17 cellular contexts compared by ENCODE assay signal in the genomic region with DNA sequence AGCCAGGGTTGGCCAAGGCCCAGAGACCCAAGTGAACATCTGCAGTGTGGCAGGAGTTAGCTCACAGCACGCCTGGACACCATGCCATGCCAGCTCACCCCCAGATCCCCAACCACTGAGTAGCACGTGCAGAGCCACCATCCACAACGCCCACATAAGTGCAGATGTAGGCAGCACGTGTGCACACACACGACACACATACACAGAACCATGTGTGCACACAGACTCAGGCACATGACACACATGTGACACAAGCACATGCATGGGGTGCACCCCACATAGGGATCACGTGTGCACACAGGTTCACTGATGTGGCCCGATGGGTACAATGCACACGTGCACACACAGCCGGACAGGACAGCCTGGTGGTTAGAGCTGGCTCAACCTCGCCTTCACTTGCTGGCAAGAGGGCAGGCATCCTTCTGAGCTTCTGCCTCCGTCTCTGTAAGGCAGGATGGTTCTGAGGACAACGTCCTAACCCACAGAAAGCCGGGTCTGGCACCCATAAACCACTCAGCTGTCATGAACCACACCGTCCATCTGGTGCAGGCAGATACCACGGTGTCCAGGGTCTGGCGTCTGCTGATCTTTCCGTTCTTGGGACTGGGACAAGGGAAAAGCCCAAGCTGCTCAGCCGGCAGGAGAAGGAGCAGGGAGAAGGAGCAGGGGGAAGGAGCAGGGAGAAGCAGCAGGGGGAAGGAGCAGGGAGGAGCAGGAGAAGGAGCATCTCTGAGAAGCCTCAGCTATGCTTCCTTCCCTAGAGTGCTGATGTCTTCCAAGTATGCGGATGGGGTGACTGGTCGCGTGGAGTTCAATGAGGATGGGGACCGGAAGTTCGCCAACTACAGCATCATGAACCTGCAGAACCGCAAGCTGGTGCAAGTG. TPM values are rescaled to one million over a fixed set of nuclear protein-coding genes. Genes with fewer than 3 reads are reported as not detected.
DNase-seq lines count a peak whose midpoint lies in the region; ATAC-seq, FAIRE-seq and TF ChIP-seq lines count a peak whose summit lies in the region.
"Had no signal": no experiment of that assay in that cellular context is flagged by ENCODE, and none has a peak within 500 bp of the region (broad histone marks: within the 10 kb centered on the region; RNA-seq: fewer than 3 reads in every experiment).

No MANE protein-coding gene starts in this region.

- BruUV-seq in HepG2 (replicated peaks; lab: Mats Ljungman, UMichigan): no TSS peak

- TF ChIP-seq EP300 in HepG2 (IDR thresholded peaks at IDR 0.05; ENCODE audit: low read depth in 2 of 2, low read length in 2 of 2) (no peak), HepG2 (CRISPR knock-in tag; IDR thresholded peaks at IDR 0.05; ENCODE audit: borderline replicate concordance) (no peak)

- DNase-seq in HepG2 (ENCODE audit: low spot score) (no peak), right lobe of liver (no peak), cerebellar cortex (ENCODE audit: low spot score) (peak; percentile 92), foreskin keratinocyte (no peak)
- DNase-seq: amniotic stem cell, NCI-H1436 treated with DMSO at 0.1 percent for 48 hours had no signal

- FAIRE-seq in HepG2 (lab: Jason Lieb, UNC): no peak
- FAIRE-seq: colon, keratinocyte had no signal

- no peaks in the 10 kb centered on the region for H4K20me1 ChIP-seq in HepG2 (ENCODE audit: insufficient read depth, low read length)

- no peak for TF ChIP-seq CTCF in HepG2 (CRISPR knock-in tag; IDR thresholded peaks at IDR 0.05)
- TF ChIP-seq CTCF in right lobe of liver (IDR thresholded peaks at IDR 0.05): no peak
- no peak for TF ChIP-seq CTCF in foreskin keratinocyte (conservative IDR thresholded peaks at IDR 0.05)

- no peak overlapping the region for H3K9ac ChIP-seq in HepG2 (ENCODE audit: insufficient read depth, low read depth, low read length)

- WGBS in HepG2 (ENCODE audit: low lambda C conversion rate): 19% methylated on average over 15 of the region's 24 CpGs
- 26% methylated on average over 10 of the region's 24 CpGs for WGBS in right lobe of liver (ENCODE audit: insufficient coverage, low coverage, low lambda C conversion rate, missing lambda C conversion rate)

- TF ChIP-seq POLR2A in HepG2 (IDR thresholded peaks at IDR 0.05; ENCODE audit: insufficient read depth in 1 of 2, low read depth in 2 of 2, low read length in 2 of 2) (no peak), right lobe of liver (IDR thresholded peaks at IDR 0.05) (no peak)

- intact Hi-C loops in HepG2 (cut with micrococcal nuclease; ENCODE audit: unreplicated experiment) (no loop called here), right lobe of liver (cut with DNase I) (no loop called here)

- no peak overlapping the region for H3K4me2 ChIP-seq in HepG2 (ENCODE audit: low read depth, low read length)

- no peaks in the 10 kb centered on the region for H3K9me3 ChIP-seq in HepG2 (ENCODE audit: low read length)
- H3K9me3 ChIP-seq in right lobe of liver: no peaks in the 10 kb centered on the region

- CTCF ChIA-PET in HepG2 (lab: Yijun Ruan, JAX; ENCODE audit: low intra/inter-chr PET ratio, low total read pairs): no interaction called here

- H3K79me2 ChIP-seq in HepG2 (ENCODE audit: insufficient read depth, low read length): no peaks in the 10 kb centered on the region

- ATAC-seq in HepG2 (no peak), right lobe of liver (no peak), HG03469 (IDR thresholded peaks at IDR 0.05; ENCODE audit: unreplicated experiment) (no peak), foreskin keratinocyte (no peak), GM19463 (IDR thresholded peaks at IDR 0.05; ENCODE audit: unreplicated experiment) (no peak)

- POLR2A ChIA-PET in HepG2 (lab: Yijun Ruan, JAX): no interaction called here

- H3K4me3 ChIP-seq in HepG2 (replicated peaks in 1 of 3; ENCODE audit: insufficient read depth in 1 of 3, low read depth in 2 of 3, low read length in 3 of 3): no peak overlapping the region
- no peak overlapping the region for H3K4me3 ChIP-seq in right lobe of liver
- H3K4me3 ChIP-seq: SK-N-MC had no signal

- H3K4me1 ChIP-seq in HepG2 (ENCODE audit: insufficient read depth, low read length) (no peaks in the 10 kb centered on the region), right lobe of liver (peaks cover 0 to 4% (median 0%) of the 10 kb centered on the region in 4 donors), foreskin keratinocyte (no peaks in the 10 kb centered on the region)

- TF ChIP-seq RAD21 in HepG2 (CRISPR knock-in tag; IDR thresholded peaks at IDR 0.05): no peak

- no peaks in the 10 kb centered on the region for H3K36me3 ChIP-seq in HepG2 (replicated peaks in 1 of 2; ENCODE audit: control insufficient read depth in 1 of 2, insufficient read depth in 2 of 2, low read length in 2 of 2)
- H3K36me3 ChIP-seq in right lobe of liver: no peaks in the 10 kb centered on the region

- H3K27ac ChIP-seq in HepG2 (ENCODE audit: extremely low read length, insufficient read depth, low read length): no peak overlapping the region
- H3K27ac ChIP-seq in right lobe of liver: no peak overlapping the region
- H3K27ac ChIP-seq in foreskin keratinocyte: no peak overlapping the region
- H3K27ac ChIP-seq: SK-N-MC had no signal

- in situ Hi-C loops in HepG2 (cut with HindIII; ENCODE audit: extremely low pct_ligation_motif_present, low pct_unique_long_range_greater_than_20kb): no loop called here

- H2AFZ ChIP-seq in HepG2 (ENCODE audit: low read length): no peak overlapping the region

- H3K27me3 ChIP-seq in HepG2 (ENCODE audit: control insufficient read depth in 1 of 2, insufficient read depth in 2 of 2, low read length in 2 of 2) (peaks cover 13 to 60% of the 10 kb centered on the region in 2 experiments; a peak in 4 of 5 replicates), right lobe of liver (peaks cover 6 to 21% of the 10 kb centered on the region in 2 donors), foreskin keratinocyte (peaks cover 72% of the 10 kb centered on the region)

RNA-seq across cellular contexts. Expression of a gene that starts 12.0 kb away (rescaled TPM):
- total RNA-seq in HepG2 (2016; rRNA removed; fragmentation: Illumina TruSeq; extraction: Trizol) (not detected in 2 replicates), right lobe of liver (under 1 TPM in 2 of 6 experiments, not detected in 4; 0.17 to 0.18 TPM), foreskin keratinocyte (not detected in 2 replicates)
- total RNA-seq in HepG2 (2016; cell fraction: cytosol; rRNA removed; fragmentation: Illumina TruSeq; extraction: Trizol; ENCODE audit: low read depth): not detected in 2 replicates
- total RNA-seq in HepG2 (2016; cell fraction: insoluble cytoplasmic fraction; rRNA removed; fragmentation: Illumina TruSeq; extraction: Trizol): not detected in 2 replicates
- total RNA-seq in HepG2 (2016; cell fraction: membrane; rRNA removed; fragmentation: Illumina TruSeq; extraction: Trizol): not detected in 2 replicates
- total RNA-seq in HepG2 (2016; cell fraction: nucleus; rRNA removed; fragmentation: Illumina TruSeq; extraction: Trizol): not detected in 2 replicates
- polyA plus RNA-seq in HepG2 (2011; rRNA removed) (not detected in 2 replicates), foreskin keratinocyte (not detected in 2 replicates)
- 0.09 TPM in 1 of 2 replicates, not detected in the other for polyA plus RNA-seq in HepG2 (2011; cell fraction: cytosol; rRNA removed)
- 0.18 and 0.26 TPM in 2 replicates for polyA plus RNA-seq in HepG2 (2011; cell fraction: nucleus; rRNA removed)
- not detected in 2 replicates for polyA plus RNA-seq in HepG2 (2012)
- polyA plus RNA-seq in HepG2 (2016; cell fraction: cytosol; fragmentation: Illumina TruSeq; extraction: Trizol; ENCODE audit: low read depth): not detected in 2 replicates
- not detected in 2 replicates for polyA plus RNA-seq in HepG2 (2016; cell fraction: insoluble cytoplasmic fraction; fragmentation: Illumina TruSeq; extraction: Trizol; ENCODE audit: low read depth)
- not detected in 2 replicates for polyA plus RNA-seq in HepG2 (2016; cell fraction: membrane; fragmentation: Illumina TruSeq; extraction: Trizol; ENCODE audit: low read depth)
- not detected in 2 replicates for polyA plus RNA-seq in HepG2 (2016; cell fraction: nucleus; fragmentation: Illumina TruSeq; extraction: Trizol; ENCODE audit: insufficient read depth, low read depth)
- 0.21 TPM in 1 of 2 replicates, not detected in the other for polyA minus RNA-seq in HepG2 (2011; rRNA and poly(A)+ RNA removed; ENCODE audit: low replicate concordance)
- not detected in 2 replicates for polyA minus RNA-seq in HepG2 (2011; cell fraction: cytosol; rRNA and poly(A)+ RNA removed)
- polyA minus RNA-seq in HepG2 (2011; cell fraction: nucleus; rRNA and poly(A)+ RNA removed): not detected in 2 replicates
- total RNA-seq: A673, epithelial cell of proximal tubule, LHCN-M2, mesenteric fat pad, right cardiac atrium had no signal
- polyA plus RNA-seq: keratinocyte, right cardiac atrium had no signal

RNA-seq across cellular contexts. Expression of a gene that starts 14.0 kb away (rescaled TPM):
- total RNA-seq in HepG2 (2016; rRNA removed; fragmentation: Illumina TruSeq; extraction: Trizol): not detected in 2 replicates
- not detected in 2 replicates for total RNA-seq in HepG2 (2016; cell fraction: cytosol; rRNA removed; fragmentation: Illumina TruSeq; extraction: Trizol; ENCODE audit: low read depth)
- not detected in 2 replicates for total RNA-seq in HepG2 (2016; cell fraction: insoluble cytoplasmic fraction; rRNA removed; fragmentation: Illumina TruSeq; extraction: Trizol)
- not detected in 2 replicates for total RNA-seq in HepG2 (2016; cell fraction: membrane; rRNA removed; fragmentation: Illumina TruSeq; extraction: Trizol)
- not detected in 2 replicates for total RNA-seq in HepG2 (2016; cell fraction: nucleus; rRNA removed; fragmentation: Illumina TruSeq; extraction: Trizol)
- polyA plus RNA-seq in HepG2 (2011; rRNA removed): not detected in 2 replicates
- polyA plus RNA-seq in HepG2 (2011; cell fraction: cytosol; rRNA removed): not detected in 2 replicates
- polyA plus RNA-seq in HepG2 (2011; cell fraction: nucleus; rRNA removed): not detected in 2 replicates
- not detected in 2 replicates for polyA plus RNA-seq in HepG2 (2012)
- not detected in 2 replicates for polyA plus RNA-seq in HepG2 (2016; cell fraction: cytosol; fragmentation: Illumina TruSeq; extraction: Trizol; ENCODE audit: low read depth)
- not detected in 2 replicates for polyA plus RNA-seq in HepG2 (2016; cell fraction: insoluble cytoplasmic fraction; fragmentation: Illumina TruSeq; extraction: Trizol; ENCODE audit: low read depth)
- polyA plus RNA-seq in HepG2 (2016; cell fraction: membrane; fragmentation: Illumina TruSeq; extraction: Trizol; ENCODE audit: low read depth): not detected in 2 replicates
- not detected in 2 replicates for polyA plus RNA-seq in HepG2 (2016; cell fraction: nucleus; fragmentation: Illumina TruSeq; extraction: Trizol; ENCODE audit: insufficient read depth, low read depth)
- polyA minus RNA-seq in HepG2 (2011; rRNA and poly(A)+ RNA removed; ENCODE audit: low replicate concordance): 0.19 TPM in 1 of 2 replicates, not detected in the other
- not detected in 2 replicates for polyA minus RNA-seq in HepG2 (2011; cell fraction: cytosol; rRNA and poly(A)+ RNA removed)
- not detected in 2 replicates for polyA minus RNA-seq in HepG2 (2011; cell fraction: nucleus; rRNA and poly(A)+ RNA removed)
- total RNA-seq in right lobe of liver: not detected
- total RNA-seq in foreskin keratinocyte: not detected in 2 replicates
- not detected in 2 replicates for polyA plus RNA-seq in foreskin keratinocyte
- total RNA-seq: A673; activated T-helper 2 cell treated with anti-CD3 and anti-CD28 coated beads, Interferon-gamma antibody, Interleukin-2, Interleukin-4, amounts not matched to agents 10 μg/mL and 5 μg/mL and 100 μg/mL, durations not matched to agents 14 hours and 24 hours and 36 hours; epithelial cell of proximal tubule; LHCN-M2; mesenteric fat pad; right cardiac atrium had no signal
- polyA plus RNA-seq: keratinocyte, right cardiac atrium had no signal

RNA-seq across cellular contexts. Expression of a gene that starts 18.9 kb away (rescaled TPM):
- total RNA-seq in HepG2 (2016; rRNA removed; fragmentation: Illumina TruSeq; extraction: Trizol) (not detected in 2 replicates), right lobe of liver (not detected), foreskin keratinocyte (0.07 and 0.17 TPM in 2 replicates)
- total RNA-seq in HepG2 (2016; cell fraction: cytosol; rRNA removed; fragmentation: Illumina TruSeq; extraction: Trizol; ENCODE audit: low read depth): not detected in 2 replicates
- total RNA-seq in HepG2 (2016; cell fraction: insoluble cytoplasmic fraction; rRNA removed; fragmentation: Illumina TruSeq; extraction: Trizol): not detected in 2 replicates
- total RNA-seq in HepG2 (2016; cell fraction: membrane; rRNA removed; fragmentation: Illumina TruSeq; extraction: Trizol): not detected in 2 replicates
- 0.09 TPM in 1 of 2 replicates, not detected in the other for total RNA-seq in HepG2 (2016; cell fraction: nucleus; rRNA removed; fragmentation: Illumina TruSeq; extraction: Trizol)
- polyA plus RNA-seq in HepG2 (2011; rRNA removed) (0.05 and 0.13 TPM in 2 replicates), foreskin keratinocyte (0.08 and 0.28 TPM in 2 replicates)
- polyA plus RNA-seq in HepG2 (2011; cell fraction: cytosol; rRNA removed): 0.04 and 0.16 TPM in 2 replicates
- 0.64 and 1.3 TPM in 2 replicates for polyA plus RNA-seq in HepG2 (2011; cell fraction: nucleus; rRNA removed)
- 0.32 and 0.40 TPM in 2 replicates for polyA plus RNA-seq in HepG2 (2012)
- not detected in 2 replicates for polyA plus RNA-seq in HepG2 (2016; cell fraction: cytosol; fragmentation: Illumina TruSeq; extraction: Trizol; ENCODE audit: low read depth)
- not detected in 2 replicates for polyA plus RNA-seq in HepG2 (2016; cell fraction: insoluble cytoplasmic fraction; fragmentation: Illumina TruSeq; extraction: Trizol; ENCODE audit: low read depth)
- polyA plus RNA-seq in HepG2 (2016; cell fraction: membrane; fragmentation: Illumina TruSeq; extraction: Trizol; ENCODE audit: low read depth): not detected in 2 replicates
- polyA plus RNA-seq in HepG2 (2016; cell fraction: nucleus; fragmentation: Illumina TruSeq; extraction: Trizol; ENCODE audit: insufficient read depth, low read depth): not detected in 2 replicates
- polyA minus RNA-seq in HepG2 (2011; rRNA and poly(A)+ RNA removed; ENCODE audit: low replicate concordance): 0.05 and 0.06 TPM in 2 replicates
- polyA minus RNA-seq in HepG2 (2011; cell fraction: cytosol; rRNA and poly(A)+ RNA removed): not detected in 2 replicates
- 0.39 TPM in 1 of 2 replicates, not detected in the other for polyA minus RNA-seq in HepG2 (2011; cell fraction: nucleus; rRNA and poly(A)+ RNA removed)
- total RNA-seq: epithelial cell of proximal tubule, mesenteric fat pad had no signal

RNA-seq across cellular contexts. Expression of a gene that starts 30.5 kb away (rescaled TPM):
- total RNA-seq in HepG2 (2016; rRNA removed; fragmentation: Illumina TruSeq; extraction: Trizol): 7.4 and 12.3 TPM in 2 replicates
- total RNA-seq in HepG2 (2016; cell fraction: cytosol; rRNA removed; fragmentation: Illumina TruSeq; extraction: Trizol; ENCODE audit: low read depth): 22.4 and 23.5 TPM in 2 replicates
- 6.6 and 15.0 TPM in 2 replicates for total RNA-seq in HepG2 (2016; cell fraction: insoluble cytoplasmic fraction; rRNA removed; fragmentation: Illumina TruSeq; extraction: Trizol)
- 6.3 and 6.7 TPM in 2 replicates for total RNA-seq in HepG2 (2016; cell fraction: membrane; rRNA removed; fragmentation: Illumina TruSeq; extraction: Trizol)
- total RNA-seq in HepG2 (2016; cell fraction: nucleus; rRNA removed; fragmentation: Illumina TruSeq; extraction: Trizol): 17.6 and 21.6 TPM in 2 replicates
- 15.4 and 21.6 TPM in 2 replicates for polyA plus RNA-seq in HepG2 (2011; rRNA removed)
- polyA plus RNA-seq in HepG2 (2011; cell fraction: cytosol; rRNA removed): 5.4 and 9.8 TPM in 2 replicates
- polyA plus RNA-seq in HepG2 (2011; cell fraction: nucleus; rRNA removed): 144 and 175 TPM in 2 replicates
- 13.6 and 16.6 TPM in 2 replicates for polyA plus RNA-seq in HepG2 (2012)
- polyA plus RNA-seq in HepG2 (2016; cell fraction: cytosol; fragmentation: Illumina TruSeq; extraction: Trizol; ENCODE audit: low read depth): 2.4 and 3.3 TPM in 2 replicates
- 11.2 and 14.3 TPM in 2 replicates for polyA plus RNA-seq in HepG2 (2016; cell fraction: insoluble cytoplasmic fraction; fragmentation: Illumina TruSeq; extraction: Trizol; ENCODE audit: low read depth)
- 4.1 TPM in 2 replicates for polyA plus RNA-seq in HepG2 (2016; cell fraction: membrane; fragmentation: Illumina TruSeq; extraction: Trizol; ENCODE audit: low read depth)
- polyA plus RNA-seq in HepG2 (2016; cell fraction: nucleus; fragmentation: Illumina TruSeq; extraction: Trizol; ENCODE audit: insufficient read depth, low read depth): 64.9 and 72.0 TPM in 2 replicates
- polyA minus RNA-seq in HepG2 (2011; rRNA and poly(A)+ RNA removed; ENCODE audit: low replicate concordance): 27.3 and 55.4 TPM in 2 replicates
- 14.7 and 17.5 TPM in 2 replicates for polyA minus RNA-seq in HepG2 (2011; cell fraction: cytosol; rRNA and poly(A)+ RNA removed)
- 33.0 and 36.8 TPM in 2 replicates for polyA minus RNA-seq in HepG2 (2011; cell fraction: nucleus; rRNA and poly(A)+ RNA removed)
- total RNA-seq in right lobe of liver: 10 to 100 TPM; 16.1 to 36.5 (median 27.9) TPM
- total RNA-seq in foreskin keratinocyte: 20.8 TPM in 2 replicates
- 16.4 and 17.2 TPM in 2 replicates for polyA plus RNA-seq in foreskin keratinocyte

RNA-seq across cellular contexts. Expression of a gene that starts 30.6 kb away (rescaled TPM):
- 41.2 and 49.4 TPM in 2 replicates for total RNA-seq in HepG2 (2016; rRNA removed; fragmentation: Illumina TruSeq; extraction: Trizol)
- 92.0 and 105 TPM in 2 replicates for total RNA-seq in HepG2 (2016; cell fraction: cytosol; rRNA removed; fragmentation: Illumina TruSeq; extraction: Trizol; ENCODE audit: low read depth)
- 41.5 and 51.7 TPM in 2 replicates for total RNA-seq in HepG2 (2016; cell fraction: insoluble cytoplasmic fraction; rRNA removed; fragmentation: Illumina TruSeq; extraction: Trizol)
- 94.3 and 110 TPM in 2 replicates for total RNA-seq in HepG2 (2016; cell fraction: membrane; rRNA removed; fragmentation: Illumina TruSeq; extraction: Trizol)
- 19.3 TPM in 2 replicates for total RNA-seq in HepG2 (2016; cell fraction: nucleus; rRNA removed; fragmentation: Illumina TruSeq; extraction: Trizol)
- 35.9 and 44.8 TPM in 2 replicates for polyA plus RNA-seq in HepG2 (2011; rRNA removed)
- 38.7 and 58.7 TPM in 2 replicates for polyA plus RNA-seq in HepG2 (2011; cell fraction: cytosol; rRNA removed)
- 26.1 and 28.6 TPM in 2 replicates for polyA plus RNA-seq in HepG2 (2011; cell fraction: nucleus; rRNA removed)
- 18.0 and 31.4 TPM in 2 replicates for polyA plus RNA-seq in HepG2 (2012)
- polyA plus RNA-seq in HepG2 (2016; cell fraction: cytosol; fragmentation: Illumina TruSeq; extraction: Trizol; ENCODE audit: low read depth): 109 and 132 TPM in 2 replicates
- polyA plus RNA-seq in HepG2 (2016; cell fraction: insoluble cytoplasmic fraction; fragmentation: Illumina TruSeq; extraction: Trizol; ENCODE audit: low read depth): 49.3 and 50.3 TPM in 2 replicates
- polyA plus RNA-seq in HepG2 (2016; cell fraction: membrane; fragmentation: Illumina TruSeq; extraction: Trizol; ENCODE audit: low read depth): 89.4 and 104 TPM in 2 replicates
- 39.2 and 44.3 TPM in 2 replicates for polyA plus RNA-seq in HepG2 (2016; cell fraction: nucleus; fragmentation: Illumina TruSeq; extraction: Trizol; ENCODE audit: insufficient read depth, low read depth)
- 18.2 and 39.2 TPM in 2 replicates for polyA minus RNA-seq in HepG2 (2011; rRNA and poly(A)+ RNA removed; ENCODE audit: low replicate concordance)
- polyA minus RNA-seq in HepG2 (2011; cell fraction: cytosol; rRNA and poly(A)+ RNA removed): 12.4 and 13.8 TPM in 2 replicates
- polyA minus RNA-seq in HepG2 (2011; cell fraction: nucleus; rRNA and poly(A)+ RNA removed): 4.1 TPM in 2 replicates
- 10 to 100 TPM; 21.5 to 53.3 (median 25.5) TPM for total RNA-seq in right lobe of liver
- 98.8 and 102 TPM in 2 replicates for total RNA-seq in foreskin keratinocyte
- polyA plus RNA-seq in foreskin keratinocyte: 174 and 179 TPM in 2 replicates
